1 cellular context compared by ENCODE assay signal in the genomic region with DNA sequence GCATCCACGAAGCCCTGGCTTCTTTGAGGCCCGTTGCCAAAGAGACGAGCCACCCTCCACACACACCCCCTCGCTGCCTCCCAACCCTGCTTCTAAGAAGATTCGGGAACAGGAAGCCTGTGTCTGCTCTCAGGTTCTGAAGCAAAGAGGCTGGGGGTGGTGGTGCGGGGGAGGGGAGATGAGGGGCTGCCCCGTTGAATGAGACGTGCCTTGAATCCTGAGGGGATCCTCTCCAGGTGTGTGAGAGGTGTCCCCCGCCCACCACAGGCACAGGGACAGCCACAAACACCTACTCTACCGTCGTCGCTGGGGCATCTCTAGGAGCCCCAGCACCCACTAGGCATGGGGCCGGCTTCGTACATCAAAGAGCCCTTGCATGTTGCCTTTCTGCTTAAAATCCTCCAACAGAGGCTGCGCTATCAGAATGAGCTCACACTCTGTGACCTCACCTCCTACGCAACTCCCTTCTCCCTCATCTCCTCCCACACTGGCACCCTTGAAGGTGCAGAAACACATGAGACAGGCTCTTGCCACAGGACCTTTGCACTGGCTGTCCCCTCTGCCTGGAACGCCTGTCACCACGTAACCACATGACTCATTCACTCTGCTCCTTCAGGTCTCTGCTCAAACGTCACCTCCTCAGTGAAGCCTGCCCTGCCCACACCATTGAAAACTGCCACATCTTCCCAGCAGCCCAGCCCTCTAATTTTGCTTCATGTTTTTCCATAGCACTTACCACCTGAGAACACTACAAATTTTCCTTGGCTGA.
TF ChIP-seq lines count a peak whose summit lies in the region.

No MANE protein-coding gene starts in this region.

TF ChIP-seq in H1, 55 proteins besides CTCF, POLR2A, EP300 and RAD21:
- TF ChIP-seq TAF1 (IDR thresholded peaks at IDR 0.05; ENCODE audit: low read depth, low read length): no peak
- peak; percentile 83; the same call in 1 of the 2 replicates for TF ChIP-seq KDM1A (IDR thresholded peaks at IDR 0.05; ENCODE audit: borderline replicate concordance, low read length)
